Comparison of ENCODE assay signal across 2 cellular contexts in genomic region chr12:76025601-76026575, GRCh38.
TF ChIP-seq lines count a peak whose summit lies in the region.

No MANE protein-coding gene starts in this region.

TF ChIP-seq in HepG2, 621 proteins besides CTCF, POLR2A, EP300 and RAD21 (continues in another document):
- TF ChIP-seq KIAA2018 (CRISPR knock-in tag; IDR thresholded peaks at IDR 0.05; ENCODE audit: borderline replicate concordance) (no peak), POLR2AphosphoS2 (IDR thresholded peaks at IDR 0.05; ENCODE audit: low read depth, low read length) (peak; percentile 78; the same call in 1 of the 2 replicates), SMAD3 (CRISPR knock-in tag; IDR thresholded peaks at IDR 0.05) (no peak), SALL1 (CRISPR knock-in tag; IDR thresholded peaks at IDR 0.05) (no peak), ZNF672 (CRISPR knock-in tag; IDR thresholded peaks at IDR 0.05) (no peak), MBD4 (IDR thresholded peaks at IDR 0.05; ENCODE audit: borderline replicate concordance, low read length) (peak; percentile 31; the same call in 1 of the 2 replicates), ZNF367 (CRISPR knock-in tag; IDR thresholded peaks at IDR 0.05; ENCODE audit: borderline replicate concordance) (no peak), KDM4B (CRISPR knock-in tag; IDR thresholded peaks at IDR 0.05) (no peak), ZNF713 (CRISPR knock-in tag; IDR thresholded peaks at IDR 0.05) (no peak), AGO2 (optimal IDR thresholded peaks at IDR 0.05; ENCODE audit: low read depth, low read length) (peak; percentile 15), POLR2AphosphoS5 (IDR thresholded peaks at IDR 0.05; ENCODE audit: low read depth, low read length) (peak; percentile 34), ZNF773 (CRISPR knock-in tag; IDR thresholded peaks at IDR 0.05; ENCODE audit: borderline replicate concordance) (no peak), ZNF780A (CRISPR knock-in tag; IDR thresholded peaks at IDR 0.05) (no peak), BCL6 (CRISPR knock-in tag; IDR thresholded peaks at IDR 0.05) (0 out of 2 replicates have a peak, but pooled peaks have one; percentile 38), THAP11 (CRISPR knock-in tag; IDR thresholded peaks at IDR 0.05) (no peak), RBFOX2 (IDR thresholded peaks at IDR 0.05; ENCODE audit: low read depth, low read length) (peak; percentile 73), HDAC1 (CRISPR knock-in tag; IDR thresholded peaks at IDR 0.05) (no peak), TP53 (CRISPR knock-in tag; conservative IDR thresholded peaks at IDR 0.05) (no peak), POLR2G (IDR thresholded peaks at IDR 0.05; ENCODE audit: low read depth, low read length) (peak; percentile 90), ZC3H4 (CRISPR knock-in tag; IDR thresholded peaks at IDR 0.05; ENCODE audit: borderline replicate concordance) (peak; percentile 61), PHB2 (IDR thresholded peaks at IDR 0.05; ENCODE audit: partially characterized antibody) (no peak), RBM22 (optimal IDR thresholded peaks at IDR 0.05; ENCODE audit: low read length) (peak; percentile 98), ZZZ3 (CRISPR knock-in tag; IDR thresholded peaks at IDR 0.05; ENCODE audit: borderline replicate concordance) (no peak), ZNF550 (CRISPR knock-in tag; IDR thresholded peaks at IDR 0.05; ENCODE audit: borderline replicate concordance) (no peak), ZNF264 (CRISPR knock-in tag; IDR thresholded peaks at IDR 0.05) (no peak), KLF6 (CRISPR knock-in tag; IDR thresholded peaks at IDR 0.05) (no peak)
- TF ChIP-seq, protein P1, sequence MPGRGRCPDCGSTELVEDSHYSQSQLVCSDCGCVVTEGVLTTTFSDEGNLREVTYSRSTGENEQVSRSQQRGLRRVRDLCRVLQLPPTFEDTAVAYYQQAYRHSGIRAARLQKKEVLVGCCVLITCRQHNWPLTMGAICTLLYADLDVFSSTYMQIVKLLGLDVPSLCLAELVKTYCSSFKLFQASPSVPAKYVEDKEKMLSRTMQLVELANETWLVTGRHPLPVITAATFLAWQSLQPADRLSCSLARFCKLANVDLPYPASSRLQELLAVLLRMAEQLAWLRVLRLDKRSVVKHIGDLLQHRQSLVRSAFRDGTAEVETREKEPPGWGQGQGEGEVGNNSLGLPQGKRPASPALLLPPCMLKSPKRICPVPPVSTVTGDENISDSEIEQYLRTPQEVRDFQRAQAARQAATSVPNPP (CRISPR knock-in tag; IDR thresholded peaks at IDR 0.05), result no peak

TF ChIP-seq in WTC11, 78 proteins besides CTCF, POLR2A, EP300 and RAD21:
- TF ChIP-seq PRRX2 (CRISPR knock-in tag; IDR thresholded peaks at IDR 0.05) (0 out of 2 replicates have a peak, but pooled peaks have one; percentile 18), ATF6 (CRISPR knock-in tag; IDR thresholded peaks at IDR 0.05) (no peak)
TF ChIP-seq in WTC11: peak in this region for 1.
